Comparison of ENCODE assay signal across 22 cellular contexts in the genomic region with DNA sequence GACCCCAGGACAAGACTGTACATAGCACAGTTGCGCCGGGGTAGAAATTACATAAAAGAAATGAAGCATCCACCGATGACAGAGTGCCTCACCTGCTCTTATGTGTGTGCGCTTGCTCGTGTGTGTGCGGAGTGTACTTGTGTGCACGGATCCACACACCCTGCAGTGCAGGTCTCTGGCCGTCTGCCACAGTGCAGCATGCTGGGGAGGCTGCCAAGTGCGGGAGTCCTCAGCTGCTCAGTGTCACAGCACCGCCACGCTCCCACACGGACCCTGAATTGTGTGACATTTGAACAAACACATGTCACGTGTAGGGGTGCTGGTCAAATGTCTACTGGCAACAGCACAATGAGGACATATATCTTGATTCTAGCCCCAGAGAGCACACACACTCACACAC.
DNase-seq lines count a peak whose midpoint lies in the region; ATAC-seq and TF ChIP-seq lines count a peak whose summit lies in the region.
"Had no signal": no experiment of that assay in that cellular context is flagged by ENCODE, and none has a peak within 500 bp of the region (broad histone marks: within the 10 kb centered on the region; RNA-seq: fewer than 3 reads in every experiment).

No MANE protein-coding gene starts in this region.

- peaks cover 31% of the 10 kb centered on the region for H3K9me3 Mint-ChIP-seq in activated CD8-positive, alpha-beta memory T cell treated with anti-CD3 and anti-CD28 coated beads, Interleukin-2, amount 10 ng/mL, durations not matched to agents 7 days and 5 days (ENCODE audit: low read depth)

- peak; percentile 14 for DNase-seq in NCI-H1105 treated with DMSO at 0.1 percent for 48 hours (lab: John Stamatoyannopoulos, UW)
- no peak for DNase-seq in NCI-H1105 (lab: John Stamatoyannopoulos, UW)
- peak in 1 of 3 donors; percentile 40 for DNase-seq in mucosa of descending colon
- DNase-seq in thyroid gland, result peak; percentile 96 to 97
- DNase-seq in activated CD8-positive, alpha-beta memory T cell treated with anti-CD3 and anti-CD28 coated beads, Interleukin-2, amount 10 ng/mL, durations not matched to agents 7 days and 5 days, result no peak
- no peak for DNase-seq in dermis blood vessel endothelial cell
- no peak for DNase-seq in NCI-H69 (lab: John Stamatoyannopoulos, UW)
- DNase-seq: 8988T; activated CD4-positive, alpha-beta T cell treated with anti-CD3 and anti-CD28 coated beads, Interleukin-2, amount 50 U/mL, for 48 hours; activated naive CD8-positive, alpha-beta T cell treated with anti-CD3 and anti-CD28 coated beads, Interleukin-2, amount 10 ng/mL, durations not matched to agents 7 days and 5 days; activated T-cell treated with anti-CD3 and anti-CD28 coated beads, Interleukin-2, amount 50 U/mL, for 4 hours; Calu3; glutamatergic neuron; GM23248; immature natural killer cell; MG63; NCI-H187 treated with DMSO at 0.1 percent for 48 hours; NCI-H526; Peyer's patch had no signal

- 36% methylated on average over 13 of the region's 13 CpGs; no CpG with 5 or more reads in 1 of the 2 donors for WGBS in gastroesophageal sphincter (ENCODE audit: low coverage in 1 of 2), 2 donors
- WGBS in thyroid gland, 2 donors, result 18 to 21% methylated on average over 8 to 11 of the region's 13 CpGs

- intact Hi-C loops in mucosa of descending colon (cut with DNase I, micrococcal nuclease) (loop anchor here in 1 of 2 donors (10.0 kb wide), 1 partner anchor 242 kb away; a partner anchor contains a TSS), thyroid gland (cut with DNase I) (no loop called here)

- H3K9me3 ChIP-seq in gastroesophageal sphincter, result peaks cover 0 to 11% (median 0%) of the 10 kb centered on the region in 3 donors
- H3K9me3 ChIP-seq in mucosa of descending colon, result no peaks in the 10 kb centered on the region
- H3K9me3 ChIP-seq in thyroid gland, result no peaks in the 10 kb centered on the region
- H3K9me3 ChIP-seq: MG63, Peyer's patch had no signal

- no peaks in the 10 kb centered on the region for H3K4me1 Mint-ChIP-seq in activated CD8-positive, alpha-beta memory T cell treated with anti-CD3 and anti-CD28 coated beads, Interleukin-2, amount 10 ng/mL, durations not matched to agents 7 days and 5 days
- H3K4me1 Mint-ChIP-seq: activated naive CD8-positive, alpha-beta T cell treated with anti-CD3 and anti-CD28 coated beads, Interleukin-2, amount 10 ng/mL, durations not matched to agents 7 days and 5 days; immature natural killer cell had no signal

- TF ChIP-seq EP300 in gastroesophageal sphincter (IDR thresholded peaks at IDR 0.05), result no peak

- no peaks in the 10 kb centered on the region for H3K27me3 ChIP-seq in gastroesophageal sphincter
- H3K27me3 ChIP-seq in thyroid gland, result no peaks in the 10 kb centered on the region
- H3K27me3 ChIP-seq: MG63, Peyer's patch had no signal

- H3K4me1 ChIP-seq in gastroesophageal sphincter (peaks cover 0 to 54% (median 9%) of the 10 kb centered on the region in 3 donors), mucosa of descending colon (ENCODE audit: low read depth) (no peaks in the 10 kb centered on the region), thyroid gland (peaks cover 27 to 33% of the 10 kb centered on the region in 2 donors)
- H3K4me1 ChIP-seq: Peyer's patch had no signal

- CTCF ChIA-PET in activated CD8-positive, alpha-beta memory T cell treated with anti-CD3 and anti-CD28 coated beads, Interleukin-2, amount 10 ng/mL, durations not matched to agents 7 days and 5 days (lab: Charles Lee), result no interaction called here

- H3K27ac ChIP-seq in gastroesophageal sphincter, result peak overlapping the region in 3 of 4 donors; percentile 78 to 84 (median 79)
- peak overlapping the region in 2 of 3 donors; percentile 58 to 63 for H3K27ac ChIP-seq in thyroid gland
- H3K27ac ChIP-seq: dorsolateral prefrontal cortex, GM23248 had no signal

- ATAC-seq in gastroesophageal sphincter, result peak; percentile 43
- ATAC-seq in mucosa of descending colon, result peak; percentile 19
- no peak for ATAC-seq in activated CD8-positive, alpha-beta memory T cell treated with anti-CD3 and anti-CD28 coated beads, Interleukin-2, amount 10 ng/mL, durations not matched to agents 7 days and 5 days
- ATAC-seq: activated T-cell treated with anti-CD3 and anti-CD28 coated beads, Interleukin-2, amount 50 U/mL, for 4 hours; esophagus mucosa had no signal

- H3K36me3 Mint-ChIP-seq in activated CD8-positive, alpha-beta memory T cell treated with anti-CD3 and anti-CD28 coated beads, Interleukin-2, amount 10 ng/mL, durations not matched to agents 7 days and 5 days, result no peaks in the 10 kb centered on the region
- H3K36me3 Mint-ChIP-seq: activated naive CD8-positive, alpha-beta T cell treated with anti-CD3 and anti-CD28 coated beads, Interleukin-2, amount 10 ng/mL, durations not matched to agents 7 days and 5 days; immature natural killer cell had no signal

- H3K27me3 Mint-ChIP-seq in activated CD8-positive, alpha-beta memory T cell treated with anti-CD3 and anti-CD28 coated beads, Interleukin-2, amount 10 ng/mL, durations not matched to agents 7 days and 5 days, result no peaks in the 10 kb centered on the region
- H3K27me3 Mint-ChIP-seq: activated naive CD8-positive, alpha-beta T cell treated with anti-CD3 and anti-CD28 coated beads, Interleukin-2, amount 10 ng/mL, durations not matched to agents 7 days and 5 days had no signal

- TF ChIP-seq POLR2A in gastroesophageal sphincter (IDR thresholded peaks at IDR 0.05) (no peak), thyroid gland (IDR thresholded peaks at IDR 0.05) (no peak)

- TF ChIP-seq CTCF in gastroesophageal sphincter (IDR thresholded peaks at IDR 0.05) (no peak), mucosa of descending colon (IDR thresholded peaks at IDR 0.05) (no peak), thyroid gland (IDR thresholded peaks at IDR 0.05) (no peak)

- H3K4me3 ChIP-seq in gastroesophageal sphincter (no peak overlapping the region), mucosa of descending colon (no peak overlapping the region), thyroid gland (replicated peaks in 1 of 3) (no peak overlapping the region)
- H3K4me3 ChIP-seq: dorsolateral prefrontal cortex, GM23248, MG63, Peyer's patch had no signal

- no peaks in the 10 kb centered on the region for H3K36me3 ChIP-seq in gastroesophageal sphincter
- no peaks in the 10 kb centered on the region for H3K36me3 ChIP-seq in mucosa of descending colon (ENCODE audit: low read depth)
- H3K36me3 ChIP-seq in thyroid gland, result no peaks in the 10 kb centered on the region
- H3K36me3 ChIP-seq: MG63, Peyer's patch had no signal

- no peak overlapping the region for H3K27ac Mint-ChIP-seq in activated CD8-positive, alpha-beta memory T cell treated with anti-CD3 and anti-CD28 coated beads, Interleukin-2, amount 10 ng/mL, durations not matched to agents 7 days and 5 days
- H3K27ac Mint-ChIP-seq: activated naive CD8-positive, alpha-beta T cell treated with anti-CD3 and anti-CD28 coated beads, Interleukin-2, amount 10 ng/mL, durations not matched to agents 7 days and 5 days; immature natural killer cell had no signal

- no peak overlapping the region for H3K4me3 Mint-ChIP-seq in activated CD8-positive, alpha-beta memory T cell treated with anti-CD3 and anti-CD28 coated beads, Interleukin-2, amount 10 ng/mL, durations not matched to agents 7 days and 5 days
- H3K4me3 Mint-ChIP-seq: activated naive CD8-positive, alpha-beta T cell treated with anti-CD3 and anti-CD28 coated beads, Interleukin-2, amount 10 ng/mL, durations not matched to agents 7 days and 5 days; activated T-cell treated with anti-CD3 and anti-CD28 coated beads, Interleukin-2, amount 50 U/mL, for 4 hours; immature natural killer cell had no signal

Comparison
In these comparisons a context has a peak if more than half of its experiments do, and no peak if none do; other contexts are left out.
1. DNase-seq: peak in NCI-H1105 treated with DMSO at 0.1 percent for 48 hours (single experiment) and thyroid gland (2 of 2); none in NCI-H1105 (single experiment), activated CD8-positive, alpha-beta memory T cell treated with anti-CD3 and anti-CD28 coated beads, Interleukin-2, amount 10 ng/mL, durations not matched to agents 7 days and 5 days (single experiment), dermis blood vessel endothelial cell (single experiment) and NCI-H69 (single experiment).